ENCODE assay signal across 12 cellular contexts in the genomic region with DNA sequence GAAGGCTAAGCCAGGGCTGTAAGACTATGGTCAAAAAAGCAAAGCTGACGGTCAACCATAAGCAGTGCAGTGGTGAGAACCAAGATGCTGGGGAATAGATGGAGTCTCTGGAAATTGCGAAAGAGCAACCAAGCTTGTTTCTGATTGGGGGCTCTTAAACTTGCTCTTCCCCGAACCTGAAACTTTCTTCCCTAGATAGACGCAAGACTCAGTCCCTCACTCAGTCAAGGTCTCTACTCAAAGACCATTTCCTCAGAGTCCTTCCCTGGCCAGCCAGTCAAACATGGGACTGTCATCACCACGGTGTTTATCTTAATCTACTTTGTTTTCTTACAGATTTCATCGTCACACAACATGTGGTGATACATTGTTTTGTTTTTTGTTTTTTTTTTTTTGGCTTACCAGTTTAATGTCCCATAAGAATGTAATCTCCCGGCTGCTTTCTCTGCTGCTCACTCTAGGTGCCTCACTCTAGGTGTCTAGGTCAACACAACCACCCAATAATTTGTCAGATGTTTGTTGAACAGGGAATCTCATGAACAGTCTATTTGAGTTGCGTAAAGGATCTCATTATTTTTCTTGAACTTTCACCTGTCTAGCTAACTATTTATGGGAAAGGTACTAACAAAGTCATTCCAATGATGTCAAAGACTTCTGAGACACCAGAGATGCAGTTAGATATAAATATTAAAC.
A peak's percentile ranks its signal among the peaks of the same experiment; 100 is the strongest.
DNase-seq lines count a peak whose midpoint lies in the region; ATAC-seq, FAIRE-seq and TF ChIP-seq lines count a peak whose summit lies in the region.
"Had no signal": no experiment of that assay in that cellular context is flagged by ENCODE, and none has a peak within 500 bp of the region (broad histone marks: within the 10 kb centered on the region; RNA-seq: fewer than 3 reads in every experiment).

No MANE protein-coding gene starts in this region.

- H3K27me3 Mint-ChIP-seq in activated naive CD4-positive, alpha-beta T cell treated with anti-CD3 and anti-CD28 coated beads for 36 hours (ENCODE audit: low read depth): no peaks in the 10 kb centered on the region
- H3K27me3 Mint-ChIP-seq in T-helper 17 cell (no peaks in the 10 kb centered on the region), endodermal cell (ENCODE audit: insufficient read depth) (no peaks in the 10 kb centered on the region)
- no peaks in the 10 kb centered on the region for H3K27me3 Mint-ChIP-seq in stimulated activated naive B cell treated with anti-CD40 and anti-IgM and Interleukin-4, amounts not matched to agents 10 μg/mL and 1 μg/mL and 100 μg/mL, for 72 hours

- H3K4me1 ChIP-seq in endodermal cell (ENCODE audit: control insufficient read depth, insufficient read depth, low read length) (no peaks in the 10 kb centered on the region), BE2C (no peaks in the 10 kb centered on the region)

- H3K27me3 ChIP-seq in endodermal cell (ENCODE audit: control insufficient read depth, insufficient read depth, low read length, poor library complexity, severe bottlenecking) (no peaks in the 10 kb centered on the region), BE2C (no peaks in the 10 kb centered on the region)

- no peak for ATAC-seq in T-helper 17 cell
- no peak for ATAC-seq in stimulated activated naive B cell treated with anti-CD40 and anti-IgM and Interleukin-4, amounts not matched to agents 10 μg/mL and 1 μg/mL and 100 μg/mL, for 72 hours (replicated peaks)

- H3K9me3 Mint-ChIP-seq in activated naive CD4-positive, alpha-beta T cell treated with anti-CD3 and anti-CD28 coated beads for 36 hours: no peaks in the 10 kb centered on the region
- H3K9me3 Mint-ChIP-seq in endodermal cell: no peaks in the 10 kb centered on the region
- H3K9me3 Mint-ChIP-seq in stimulated activated naive B cell treated with anti-CD40 and anti-IgM and Interleukin-4, amounts not matched to agents 10 μg/mL and 1 μg/mL and 100 μg/mL, for 72 hours: peaks cover 0 to 2% of the 10 kb centered on the region in 2 donors
- H3K9me3 Mint-ChIP-seq: HFFc6 had no signal

- H3K36me3 Mint-ChIP-seq in activated naive CD4-positive, alpha-beta T cell treated with anti-CD3 and anti-CD28 coated beads for 36 hours (ENCODE audit: low read depth): peaks cover 5% of the 10 kb centered on the region
- H3K36me3 Mint-ChIP-seq in T-helper 17 cell (ENCODE audit: low read depth) (no peaks in the 10 kb centered on the region), endodermal cell (ENCODE audit: low read depth) (peaks cover 9% of the 10 kb centered on the region)
- peaks cover 28 to 39% of the 10 kb centered on the region in 2 donors for H3K36me3 Mint-ChIP-seq in stimulated activated naive B cell treated with anti-CD40 and anti-IgM and Interleukin-4, amounts not matched to agents 10 μg/mL and 1 μg/mL and 100 μg/mL, for 72 hours

- WGBS in endodermal cell (ENCODE audit: insufficient coverage in 1 of 2, insufficient read length in 1 of 2), 2 experiments: 91% methylated on average over 6 to 8 of the region's 8 CpGs

- H3K4me3 ChIP-seq in endodermal cell (ENCODE audit: low read length) (peak overlapping the region; percentile 36), BE2C (ENCODE audit: low read depth, low read length) (no peak overlapping the region)

- H3K4me3 Mint-ChIP-seq in activated naive CD4-positive, alpha-beta T cell treated with anti-CD3 and anti-CD28 coated beads for 36 hours: no peak overlapping the region
- H3K4me3 Mint-ChIP-seq in T-helper 17 cell: peak overlapping the region; percentile 42
- H3K4me3 Mint-ChIP-seq in endodermal cell: no peak overlapping the region
- H3K4me3 Mint-ChIP-seq in stimulated activated naive B cell treated with anti-CD40 and anti-IgM and Interleukin-4, amounts not matched to agents 10 μg/mL and 1 μg/mL and 100 μg/mL, for 72 hours: peak overlapping the region; percentile 40 to 44
- H3K4me3 Mint-ChIP-seq: HFFc6 had no signal

- DNase-seq in activated naive CD4-positive, alpha-beta T cell treated with anti-CD3 and anti-CD28 coated beads for 36 hours: no peak
- no peak for DNase-seq in activated naive CD4-positive, alpha-beta T cell treated with anti-CD3 and anti-CD28 coated beads, Interleukin-2, amount 50 U/mL, for 16 hours
- DNase-seq in T-helper 17 cell (no peak), endodermal cell (no peak), D721Med (ENCODE audit: insufficient read length, low spot score) (no peak), BE2C (no peak)
- DNase-seq in stimulated activated naive B cell treated with anti-CD40 and anti-IgM and Interleukin-4, amounts not matched to agents 10 μg/mL and 1 μg/mL and 100 μg/mL, for 72 hours: no peak
- DNase-seq in effector CD4-positive, alpha-beta T cell: no peak
- DNase-seq: HFFc6; NCI-H1436 treated with DMSO at 0.1 percent for 48 hours; NCI-H510A treated with DMSO at 0.1 percent for 48 hours; stimulated activated CD4-positive, alpha-beta T cell treated with anti-CD3 and anti-CD28 coated beads, Interleukin-4, amount 100 ng/mL, for 1 hour had no signal

- H3K9ac ChIP-seq in endodermal cell (ENCODE audit: extremely low read depth, low read length, poor library complexity, severe bottlenecking): no peak overlapping the region

- no peak for FAIRE-seq in D721Med (lab: Jason Lieb, UNC)

- H3K9me3 ChIP-seq in T-helper 17 cell (ENCODE audit: control insufficient read depth, low read length, poor library complexity, severe bottlenecking) (no peaks in the 10 kb centered on the region), endodermal cell (ENCODE audit: control insufficient read depth, low read length) (no peaks in the 10 kb centered on the region), BE2C (no peaks in the 10 kb centered on the region)

- TF ChIP-seq CTCF in endodermal cell (conservative IDR thresholded peaks at IDR 0.05) (no peak), D721Med (IDR thresholded peaks at IDR 0.05; ENCODE audit: insufficient read depth, missing control alignments) (no peak), BE2C (IDR thresholded peaks at IDR 0.05; ENCODE audit: low read depth, low read length) (no peak)

- intact Hi-C loops in activated naive CD4-positive, alpha-beta T cell treated with anti-CD3 and anti-CD28 coated beads for 36 hours (cut with micrococcal nuclease): loop anchor here (5.0 kb wide), 2 partner anchors 231 to 494 kb away; partner anchors contain the start of gene FOXP1

- H3K27ac ChIP-seq in endodermal cell (ENCODE audit: low read depth, low read length): no peak overlapping the region

- H3K36me3 ChIP-seq in endodermal cell (ENCODE audit: control insufficient read depth, insufficient read depth, low read length) (no peaks in the 10 kb centered on the region), BE2C (no peaks in the 10 kb centered on the region; the same call in 1 of the 2 replicates)

- CTCF ChIA-PET in activated naive CD4-positive, alpha-beta T cell treated with anti-CD3 and anti-CD28 coated beads for 36 hours (lab: Charles Lee): interaction anchor here (0.5 to 0.7 kb wide), 4 partner anchors 71 to 1488 kb away, joined by 3 read pairs; no protein-coding TSS in a partner anchor

- peaks cover 89% of the 10 kb centered on the region for H3K4me1 Mint-ChIP-seq in activated naive CD4-positive, alpha-beta T cell treated with anti-CD3 and anti-CD28 coated beads for 36 hours (ENCODE audit: low read depth)
- H3K4me1 Mint-ChIP-seq in T-helper 17 cell (peaks cover 52% of the 10 kb centered on the region), endodermal cell (peaks cover 28% of the 10 kb centered on the region)
- H3K4me1 Mint-ChIP-seq in stimulated activated naive B cell treated with anti-CD40 and anti-IgM and Interleukin-4, amounts not matched to agents 10 μg/mL and 1 μg/mL and 100 μg/mL, for 72 hours: peaks cover 54 to 85% of the 10 kb centered on the region in 2 donors

- H3K27ac Mint-ChIP-seq in activated naive CD4-positive, alpha-beta T cell treated with anti-CD3 and anti-CD28 coated beads for 36 hours: peak overlapping the region; percentile 88
- H3K27ac Mint-ChIP-seq in T-helper 17 cell (peak overlapping the region; percentile 86), endodermal cell (no peak overlapping the region)
- H3K27ac Mint-ChIP-seq in stimulated activated naive B cell treated with anti-CD40 and anti-IgM and Interleukin-4, amounts not matched to agents 10 μg/mL and 1 μg/mL and 100 μg/mL, for 72 hours: peak overlapping the region; percentile 89
- H3K27ac Mint-ChIP-seq: HFFc6 had no signal

Comparison
In these comparisons a context has a peak if more than half of its experiments do, and no peak if none do; other contexts are left out.
1. H3K4me3 Mint-ChIP-seq: peak in T-helper 17 cell (single experiment) and stimulated activated naive B cell treated with anti-CD40 and anti-IgM and Interleukin-4, amounts not matched to agents 10 μg/mL and 1 μg/mL and 100 μg/mL, for 72 hours (2 of 2); none in activated naive CD4-positive, alpha-beta T cell treated with anti-CD3 and anti-CD28 coated beads for 36 hours (single experiment) and endodermal cell (single experiment).